Comparison of ENCODE assay signal across 1 cellular context in the genomic region with DNA sequence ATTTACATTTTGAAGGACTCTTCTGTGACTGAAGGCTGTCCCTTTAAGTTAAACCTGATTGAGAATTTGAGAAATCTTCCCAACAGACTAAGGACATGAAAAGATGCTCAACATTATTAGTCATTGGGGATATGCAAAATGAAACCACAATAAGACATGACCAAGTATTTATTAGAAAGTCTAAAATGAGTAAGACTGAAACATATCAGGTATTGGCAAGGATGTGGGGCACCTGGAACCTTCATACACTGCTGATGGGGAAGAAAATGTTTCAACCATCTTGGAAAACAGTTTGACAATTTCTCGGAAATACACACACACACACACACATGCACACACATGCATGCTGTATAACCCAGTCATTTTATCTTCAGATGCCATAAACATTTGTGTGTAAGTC.
TF ChIP-seq lines count a peak whose summit lies in the region.

No MANE protein-coding gene starts in this region.

TF ChIP-seq in GM12878, 131 proteins besides CTCF, POLR2A, EP300 and RAD21 (continued from another document):
- TF ChIP-seq, protein P1, sequence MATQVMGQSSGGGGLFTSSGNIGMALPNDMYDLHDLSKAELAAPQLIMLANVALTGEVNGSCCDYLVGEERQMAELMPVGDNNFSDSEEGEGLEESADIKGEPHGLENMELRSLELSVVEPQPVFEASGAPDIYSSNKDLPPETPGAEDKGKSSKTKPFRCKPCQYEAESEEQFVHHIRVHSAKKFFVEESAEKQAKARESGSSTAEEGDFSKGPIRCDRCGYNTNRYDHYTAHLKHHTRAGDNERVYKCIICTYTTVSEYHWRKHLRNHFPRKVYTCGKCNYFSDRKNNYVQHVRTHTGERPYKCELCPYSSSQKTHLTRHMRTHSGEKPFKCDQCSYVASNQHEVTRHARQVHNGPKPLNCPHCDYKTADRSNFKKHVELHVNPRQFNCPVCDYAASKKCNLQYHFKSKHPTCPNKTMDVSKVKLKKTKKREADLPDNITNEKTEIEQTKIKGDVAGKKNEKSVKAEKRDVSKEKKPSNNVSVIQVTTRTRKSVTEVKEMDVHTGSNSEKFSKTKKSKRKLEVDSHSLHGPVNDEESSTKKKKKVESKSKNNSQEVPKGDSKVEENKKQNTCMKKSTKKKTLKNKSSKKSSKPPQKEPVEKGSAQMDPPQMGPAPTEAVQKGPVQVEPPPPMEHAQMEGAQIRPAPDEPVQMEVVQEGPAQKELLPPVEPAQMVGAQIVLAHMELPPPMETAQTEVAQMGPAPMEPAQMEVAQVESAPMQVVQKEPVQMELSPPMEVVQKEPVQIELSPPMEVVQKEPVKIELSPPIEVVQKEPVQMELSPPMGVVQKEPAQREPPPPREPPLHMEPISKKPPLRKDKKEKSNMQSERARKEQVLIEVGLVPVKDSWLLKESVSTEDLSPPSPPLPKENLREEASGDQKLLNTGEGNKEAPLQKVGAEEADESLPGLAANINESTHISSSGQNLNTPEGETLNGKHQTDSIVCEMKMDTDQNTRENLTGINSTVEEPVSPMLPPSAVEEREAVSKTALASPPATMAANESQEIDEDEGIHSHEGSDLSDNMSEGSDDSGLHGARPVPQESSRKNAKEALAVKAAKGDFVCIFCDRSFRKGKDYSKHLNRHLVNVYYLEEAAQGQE (IDR thresholded peaks at IDR 0.05; ENCODE audit: low read depth, low read length), result no peak
- TF ChIP-seq RUNX3 (IDR thresholded peaks at IDR 0.05; ENCODE audit: low read length) (peak; percentile 86), GABPA (IDR thresholded peaks at IDR 0.05; ENCODE audit: low read depth) (no peak), ZSCAN29 (IDR thresholded peaks at IDR 0.05) (no peak), STAT3 (IDR thresholded peaks at IDR 0.05; ENCODE audit: low read depth, low read length) (no peak), POU2F2 (IDR thresholded peaks at IDR 0.05; ENCODE audit: borderline replicate concordance, low read depth, low read length) (0 out of 3 replicates have a peak, but pooled peaks have one; percentile 51), SRF (IDR thresholded peaks at IDR 0.05; ENCODE audit: low read depth in 2 of 2, low read length in 2 of 2) (no peak), RFX5 (IDR thresholded peaks at IDR 0.05; ENCODE audit: low read depth, low read length) (no peak), DPF2 (IDR thresholded peaks at IDR 0.05) (0 out of 2 replicates have a peak, but pooled peaks have one; percentile 30), NR2C1 (IDR thresholded peaks at IDR 0.05) (no peak), BHLHE40 (IDR thresholded peaks at IDR 0.05; ENCODE audit: borderline replicate concordance in 1 of 2, low read depth in 2 of 2, low read length in 1 of 2) (no peak), IRF4 (IDR thresholded peaks at IDR 0.05; ENCODE audit: low read depth, low read length) (peak; percentile 52; the same call in 1 of the 2 replicates), SIN3A (IDR thresholded peaks at IDR 0.05; ENCODE audit: low read depth, low read length) (no peak), SUPT20H (IDR thresholded peaks at IDR 0.05; ENCODE audit: borderline replicate concordance, control insufficient read depth, low read depth, low read length) (no peak), EED (IDR thresholded peaks at IDR 0.05; ENCODE audit: low read depth) (no peak), SIX5 (IDR thresholded peaks at IDR 0.05; ENCODE audit: low read depth, low read length, severe bottlenecking) (no peak), JUNB (IDR thresholded peaks at IDR 0.05) (peak; percentile 81), FOXM1 (IDR thresholded peaks at IDR 0.05; ENCODE audit: low read depth, low read length) (no peak), POLR2AphosphoS5 (IDR thresholded peaks at IDR 0.05; ENCODE audit: low read length) (no peak), BCL11A (IDR thresholded peaks at IDR 0.05; ENCODE audit: low read depth, low read length) (0 out of 2 replicates have a peak, but pooled peaks have one; percentile 23), ZNF217 (IDR thresholded peaks at IDR 0.05) (no peak), CREM (IDR thresholded peaks at IDR 0.05; ENCODE audit: low read depth) (no peak)
- TF ChIP-seq, protein P2, sequence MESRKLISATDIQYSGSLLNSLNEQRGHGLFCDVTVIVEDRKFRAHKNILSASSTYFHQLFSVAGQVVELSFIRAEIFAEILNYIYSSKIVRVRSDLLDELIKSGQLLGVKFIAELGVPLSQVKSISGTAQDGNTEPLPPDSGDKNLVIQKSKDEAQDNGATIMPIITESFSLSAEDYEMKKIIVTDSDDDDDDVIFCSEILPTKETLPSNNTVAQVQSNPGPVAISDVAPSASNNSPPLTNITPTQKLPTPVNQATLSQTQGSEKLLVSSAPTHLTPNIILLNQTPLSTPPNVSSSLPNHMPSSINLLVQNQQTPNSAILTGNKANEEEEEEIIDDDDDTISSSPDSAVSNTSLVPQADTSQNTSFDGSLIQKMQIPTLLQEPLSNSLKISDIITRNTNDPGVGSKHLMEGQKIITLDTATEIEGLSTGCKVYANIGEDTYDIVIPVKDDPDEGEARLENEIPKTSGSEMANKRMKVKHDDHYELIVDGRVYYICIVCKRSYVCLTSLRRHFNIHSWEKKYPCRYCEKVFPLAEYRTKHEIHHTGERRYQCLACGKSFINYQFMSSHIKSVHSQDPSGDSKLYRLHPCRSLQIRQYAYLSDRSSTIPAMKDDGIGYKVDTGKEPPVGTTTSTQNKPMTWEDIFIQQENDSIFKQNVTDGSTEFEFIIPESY (IDR thresholded peaks at IDR 0.05), result no peak
- TF ChIP-seq, protein P3, sequence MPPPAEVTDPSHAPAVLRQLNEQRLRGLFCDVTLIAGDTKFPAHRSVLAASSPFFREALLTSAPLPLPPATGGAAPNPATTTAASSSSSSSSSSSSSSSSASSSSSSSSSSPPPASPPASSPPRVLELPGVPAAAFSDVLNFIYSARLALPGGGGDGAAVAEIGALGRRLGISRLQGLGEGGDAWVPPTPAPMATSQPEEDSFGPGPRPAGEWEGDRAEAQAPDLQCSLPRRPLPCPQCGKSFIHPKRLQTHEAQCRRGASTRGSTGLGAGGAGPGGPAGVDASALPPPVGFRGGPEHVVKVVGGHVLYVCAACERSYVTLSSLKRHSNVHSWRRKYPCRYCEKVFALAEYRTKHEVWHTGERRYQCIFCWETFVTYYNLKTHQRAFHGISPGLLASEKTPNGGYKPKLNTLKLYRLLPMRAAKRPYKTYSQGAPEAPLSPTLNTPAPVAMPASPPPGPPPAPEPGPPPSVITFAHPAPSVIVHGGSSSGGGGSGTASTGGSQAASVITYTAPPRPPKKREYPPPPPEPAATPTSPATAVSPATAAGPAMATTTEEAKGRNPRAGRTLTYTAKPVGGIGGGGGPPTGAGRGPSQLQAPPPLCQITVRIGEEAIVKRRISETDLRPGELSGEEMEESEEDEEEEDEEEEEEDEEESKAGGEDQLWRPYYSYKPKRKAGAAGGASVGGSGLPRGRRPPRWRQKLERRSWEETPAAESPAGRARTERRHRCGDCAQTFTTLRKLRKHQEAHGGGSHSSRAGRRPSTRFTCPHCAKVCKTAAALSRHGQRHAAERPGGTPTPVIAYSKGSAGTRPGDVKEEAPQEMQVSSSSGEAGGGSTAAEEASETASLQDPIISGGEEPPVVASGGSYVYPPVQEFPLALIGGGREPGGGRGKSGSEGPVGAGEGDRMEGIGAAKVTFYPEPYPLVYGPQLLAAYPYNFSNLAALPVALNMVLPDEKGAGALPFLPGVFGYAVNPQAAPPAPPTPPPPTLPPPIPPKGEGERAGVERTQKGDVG (CRISPR knock-in tag; IDR thresholded peaks at IDR 0.05), result no peak
- TF ChIP-seq, protein P4, sequence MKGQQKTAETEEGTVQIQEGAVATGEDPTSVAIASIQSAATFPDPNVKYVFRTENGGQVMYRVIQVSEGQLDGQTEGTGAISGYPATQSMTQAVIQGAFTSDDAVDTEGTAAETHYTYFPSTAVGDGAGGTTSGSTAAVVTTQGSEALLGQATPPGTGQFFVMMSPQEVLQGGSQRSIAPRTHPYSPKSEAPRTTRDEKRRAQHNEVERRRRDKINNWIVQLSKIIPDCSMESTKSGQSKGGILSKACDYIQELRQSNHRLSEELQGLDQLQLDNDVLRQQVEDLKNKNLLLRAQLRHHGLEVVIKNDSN (IDR thresholded peaks at IDR 0.05; ENCODE audit: borderline replicate concordance, extremely low read length, insufficient read depth, low read depth, low read length), result no peak
- TF ChIP-seq, protein P5, sequence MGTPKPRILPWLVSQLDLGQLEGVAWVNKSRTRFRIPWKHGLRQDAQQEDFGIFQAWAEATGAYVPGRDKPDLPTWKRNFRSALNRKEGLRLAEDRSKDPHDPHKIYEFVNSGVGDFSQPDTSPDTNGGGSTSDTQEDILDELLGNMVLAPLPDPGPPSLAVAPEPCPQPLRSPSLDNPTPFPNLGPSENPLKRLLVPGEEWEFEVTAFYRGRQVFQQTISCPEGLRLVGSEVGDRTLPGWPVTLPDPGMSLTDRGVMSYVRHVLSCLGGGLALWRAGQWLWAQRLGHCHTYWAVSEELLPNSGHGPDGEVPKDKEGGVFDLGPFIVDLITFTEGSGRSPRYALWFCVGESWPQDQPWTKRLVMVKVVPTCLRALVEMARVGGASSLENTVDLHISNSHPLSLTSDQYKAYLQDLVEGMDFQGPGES (IDR thresholded peaks at IDR 0.05), result no peak
- TF ChIP-seq, protein P6, sequence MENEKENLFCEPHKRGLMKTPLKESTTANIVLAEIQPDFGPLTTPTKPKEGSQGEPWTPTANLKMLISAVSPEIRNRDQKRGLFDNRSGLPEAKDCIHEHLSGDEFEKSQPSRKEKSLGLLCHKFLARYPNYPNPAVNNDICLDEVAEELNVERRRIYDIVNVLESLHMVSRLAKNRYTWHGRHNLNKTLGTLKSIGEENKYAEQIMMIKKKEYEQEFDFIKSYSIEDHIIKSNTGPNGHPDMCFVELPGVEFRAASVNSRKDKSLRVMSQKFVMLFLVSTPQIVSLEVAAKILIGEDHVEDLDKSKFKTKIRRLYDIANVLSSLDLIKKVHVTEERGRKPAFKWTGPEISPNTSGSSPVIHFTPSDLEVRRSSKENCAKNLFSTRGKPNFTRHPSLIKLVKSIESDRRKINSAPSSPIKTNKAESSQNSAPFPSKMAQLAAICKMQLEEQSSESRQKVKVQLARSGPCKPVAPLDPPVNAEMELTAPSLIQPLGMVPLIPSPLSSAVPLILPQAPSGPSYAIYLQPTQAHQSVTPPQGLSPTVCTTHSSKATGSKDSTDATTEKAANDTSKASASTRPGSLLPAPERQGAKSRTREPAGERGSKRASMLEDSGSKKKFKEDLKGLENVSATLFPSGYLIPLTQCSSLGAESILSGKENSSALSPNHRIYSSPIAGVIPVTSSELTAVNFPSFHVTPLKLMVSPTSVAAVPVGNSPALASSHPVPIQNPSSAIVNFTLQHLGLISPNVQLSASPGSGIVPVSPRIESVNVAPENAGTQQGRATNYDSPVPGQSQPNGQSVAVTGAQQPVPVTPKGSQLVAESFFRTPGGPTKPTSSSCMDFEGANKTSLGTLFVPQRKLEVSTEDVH (IDR thresholded peaks at IDR 0.05; ENCODE audit: low read depth, partially characterized antibody), result no peak
TF ChIP-seq in GM12878: peak in this region for 9.
